In the genomic region with DNA sequence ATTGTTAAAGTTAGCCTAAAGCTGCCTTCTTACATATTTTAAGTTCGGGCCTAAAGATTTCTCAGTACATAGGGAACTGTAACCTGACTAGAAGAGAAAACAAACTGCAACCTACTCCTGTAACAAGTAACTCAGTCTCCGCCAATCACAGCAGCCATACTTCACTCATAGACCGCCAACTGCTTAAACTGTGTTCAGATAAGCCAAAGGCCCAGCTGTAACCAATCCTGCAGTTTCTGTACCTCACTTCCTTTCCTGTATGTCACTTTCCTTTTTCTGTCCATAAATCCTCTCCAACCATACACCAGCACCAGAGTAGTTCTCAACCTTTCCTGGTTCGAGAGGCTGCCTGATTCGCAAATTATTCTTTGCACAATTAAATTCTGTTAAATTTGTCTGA, we compare ENCODE assay signal across 1 cellular context.
TF ChIP-seq lines count a peak whose summit lies in the region.

No MANE protein-coding gene starts in this region.

TF ChIP-seq in GM12878, 131 proteins besides CTCF, POLR2A, EP300 and RAD21:
- TF ChIP-seq, protein P1, sequence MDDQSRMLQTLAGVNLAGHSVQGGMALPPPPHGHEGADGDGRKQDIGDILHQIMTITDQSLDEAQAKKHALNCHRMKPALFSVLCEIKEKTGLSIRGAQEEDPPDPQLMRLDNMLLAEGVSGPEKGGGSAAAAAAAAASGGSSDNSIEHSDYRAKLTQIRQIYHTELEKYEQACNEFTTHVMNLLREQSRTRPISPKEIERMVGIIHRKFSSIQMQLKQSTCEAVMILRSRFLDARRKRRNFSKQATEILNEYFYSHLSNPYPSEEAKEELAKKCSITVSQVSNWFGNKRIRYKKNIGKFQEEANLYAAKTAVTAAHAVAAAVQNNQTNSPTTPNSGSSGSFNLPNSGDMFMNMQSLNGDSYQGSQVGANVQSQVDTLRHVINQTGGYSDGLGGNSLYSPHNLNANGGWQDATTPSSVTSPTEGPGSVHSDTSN (IDR thresholded peaks at IDR 0.05; ENCODE audit: insufficient replicate concordance, low read depth, low read length): no peak
- TF ChIP-seq NFXL1 (IDR thresholded peaks at IDR 0.05; ENCODE audit: borderline replicate concordance): no peak
- TF ChIP-seq, protein P2, sequence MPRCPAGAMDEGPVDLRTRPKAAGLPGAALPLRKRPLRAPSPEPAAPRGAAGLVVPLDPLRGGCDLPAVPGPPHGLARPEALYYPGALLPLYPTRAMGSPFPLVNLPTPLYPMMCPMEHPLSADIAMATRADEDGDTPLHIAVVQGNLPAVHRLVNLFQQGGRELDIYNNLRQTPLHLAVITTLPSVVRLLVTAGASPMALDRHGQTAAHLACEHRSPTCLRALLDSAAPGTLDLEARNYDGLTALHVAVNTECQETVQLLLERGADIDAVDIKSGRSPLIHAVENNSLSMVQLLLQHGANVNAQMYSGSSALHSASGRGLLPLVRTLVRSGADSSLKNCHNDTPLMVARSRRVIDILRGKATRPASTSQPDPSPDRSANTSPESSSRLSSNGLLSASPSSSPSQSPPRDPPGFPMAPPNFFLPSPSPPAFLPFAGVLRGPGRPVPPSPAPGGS (IDR thresholded peaks at IDR 0.05; ENCODE audit: borderline replicate concordance, insufficient read depth, low read depth, low read length, poor library complexity, severe bottlenecking): no peak
